ENCODE assay signal across 16 cellular contexts in genomic region chr10:97188234-97188847, GRCh38. TPM values are rescaled to one million over a fixed set of nuclear protein-coding genes. Genes with fewer than 3 reads are reported as not detected.
DNase-seq lines count a peak whose midpoint lies in the region; ATAC-seq and TF ChIP-seq lines count a peak whose summit lies in the region.
"Had no signal": no experiment of that assay in that cellular context is flagged by ENCODE, and none has a peak within 500 bp of the region (broad histone marks: within the 10 kb centered on the region; RNA-seq: fewer than 3 reads in every experiment).

No MANE protein-coding gene starts in this region.

- H3K27ac Mint-ChIP-seq in brain: peak overlapping the region in 4 of 5 experiments; percentile 27 to 85 (median 51)
- H3K27ac Mint-ChIP-seq: activated CD4-positive, alpha-beta T cell treated with anti-CD3 and anti-CD28 coated beads, Interleukin-2, amount 10 ng/mL, durations not matched to agents 24 days and 14 days; activated T-helper 1 cell treated with anti-CD3 and anti-CD28 coated beads, Interleukin-12 subunit alpha, Interleukin-12 subunit beta, Interleukin-2, Interleukin-4 antibody, amounts not matched to agents 30 ng/mL and 10 ng/mL and 1 ng/mL, durations not matched to agents 14 hours and 24 hours and 36 hours; stimulated activated effector memory CD8-positive, alpha-beta T cell treated with anti-CD3 and anti-CD28 coated beads, Interleukin-12 subunit alpha, Interleukin-12 subunit beta, amount 100 ng/mL, for 72 hours had no signal

- no peak overlapping the region for H3K9ac ChIP-seq in BLaER1

- no peak overlapping the region for H3K4me3 ChIP-seq in BLaER1
- H3K4me3 ChIP-seq: body of pancreas had no signal

- peak; percentile 64 for DNase-seq in NCI-H2196 (lab: John Stamatoyannopoulos, UW; ENCODE audit: unreplicated experiment)
- no peak for DNase-seq in activated effector memory CD4-positive, alpha-beta T cell treated with anti-CD3 and anti-CD28 coated beads, Interleukin-2, amount 50 U/mL, for 16 hours
- no peak for DNase-seq in GM13977 (ENCODE audit: low spot score)
- DNase-seq: activated CD4-positive, alpha-beta T cell treated with anti-CD3 and anti-CD28 coated beads, Interleukin-2, amount 10 ng/mL, durations not matched to agents 24 days and 14 days; body of pancreas; H7; islet precursor cell; stimulated activated CD4-positive, alpha-beta T cell treated with anti-CD3 and anti-CD28 coated beads, Interleukin-4, amount 100 ng/mL, for 1 hour had no signal

- in situ Hi-C loops in GM13977 (cut with MboI; ENCODE audit: low pct_unique_long_range_greater_than_20kb, low sequenced_read_pairs, unreplicated experiment): no loop called here

- peaks cover 49% of the 10 kb centered on the region for H3K27me3 ChIP-seq in BLaER1

- peak overlapping the region; percentile 76 for H3K4me2 ChIP-seq in BLaER1

- H3K9me3 Mint-ChIP-seq in brain: peaks cover 0 to 22% (median 6%) of the 10 kb centered on the region in 5 experiments
- H3K9me3 Mint-ChIP-seq: activated CD4-positive, alpha-beta T cell treated with anti-CD3 and anti-CD28 coated beads, Interleukin-2, amount 10 ng/mL, durations not matched to agents 24 days and 14 days; activated T-helper 1 cell treated with anti-CD3 and anti-CD28 coated beads, Interleukin-12 subunit alpha, Interleukin-12 subunit beta, Interleukin-2, Interleukin-4 antibody, amounts not matched to agents 30 ng/mL and 10 ng/mL and 1 ng/mL, durations not matched to agents 14 hours and 24 hours and 36 hours; stimulated activated effector memory CD8-positive, alpha-beta T cell treated with anti-CD3 and anti-CD28 coated beads, Interleukin-12 subunit alpha, Interleukin-12 subunit beta, amount 100 ng/mL, for 72 hours had no signal

- ATAC-seq in GM21447 (IDR thresholded peaks at IDR 0.05; ENCODE audit: unreplicated experiment): peak; percentile 64
- ATAC-seq in GM18868 (IDR thresholded peaks at IDR 0.05; ENCODE audit: unreplicated experiment): no peak
- no peak for ATAC-seq in HG03378 (IDR thresholded peaks at IDR 0.05; ENCODE audit: unreplicated experiment)
- ATAC-seq: body of pancreas; Panc1; stimulated activated effector memory CD8-positive, alpha-beta T cell treated with anti-CD3 and anti-CD28 coated beads, Interleukin-12 subunit alpha, Interleukin-12 subunit beta, amount 100 ng/mL, for 72 hours had no signal

- H3K36me3 ChIP-seq in BLaER1: no peaks in the 10 kb centered on the region

- TF ChIP-seq CTCF in brain (conservative IDR thresholded peaks at IDR 0.05) (no peak), GM13977 (IDR thresholded peaks at IDR 0.05; ENCODE audit: extremely low read depth, insufficient read depth, missing control alignments) (no peak)

- H3K36me3 Mint-ChIP-seq in brain: no peaks in the 10 kb centered on the region
- H3K36me3 Mint-ChIP-seq: stimulated activated effector memory CD8-positive, alpha-beta T cell treated with anti-CD3 and anti-CD28 coated beads, Interleukin-12 subunit alpha, Interleukin-12 subunit beta, amount 100 ng/mL, for 72 hours had no signal

- peaks cover 47% of the 10 kb centered on the region for H4K20me1 ChIP-seq in BLaER1

- H3K27ac ChIP-seq in BLaER1: no peak overlapping the region
- H3K27ac ChIP-seq: body of pancreas had no signal

- H3K4me1 ChIP-seq in BLaER1: peaks cover 39% of the 10 kb centered on the region

- H3K4me3 Mint-ChIP-seq in brain: peak overlapping the region in 1 of 5 experiments; percentile 39
- H3K4me3 Mint-ChIP-seq: activated CD4-positive, alpha-beta T cell treated with anti-CD3 and anti-CD28 coated beads, Interleukin-2, amount 10 ng/mL, durations not matched to agents 24 days and 14 days; activated T-helper 1 cell treated with anti-CD3 and anti-CD28 coated beads, Interleukin-12 subunit alpha, Interleukin-12 subunit beta, Interleukin-2, Interleukin-4 antibody, amounts not matched to agents 30 ng/mL and 10 ng/mL and 1 ng/mL, durations not matched to agents 14 hours and 24 hours and 36 hours; stimulated activated effector memory CD8-positive, alpha-beta T cell treated with anti-CD3 and anti-CD28 coated beads, Interleukin-12 subunit alpha, Interleukin-12 subunit beta, amount 100 ng/mL, for 72 hours had no signal

- H3K4me1 Mint-ChIP-seq in brain: peaks cover 69% of the 10 kb centered on the region

- H3K9me3 ChIP-seq in BLaER1: no peaks in the 10 kb centered on the region
- H3K9me3 ChIP-seq: body of pancreas had no signal

- peaks cover 42% of the 10 kb centered on the region for H3K27me3 Mint-ChIP-seq in brain

RNA-seq across cellular contexts. Expression of gene SLIT1, which starts 2.6 kb away (rescaled TPM):
- polyA plus RNA-seq in brain (ENCODE audit: insufficient read depth, low read depth, low replicate concordance): 24.9 TPM
